Comparison of ENCODE assay signal across 28 cellular contexts in genomic region chr12:52689239-52689638, GRCh38. TPM values are rescaled to one million over a fixed set of nuclear protein-coding genes. Genes with fewer than 3 reads are reported as not detected.
"Had no signal": no experiment of that assay in that cellular context is flagged by ENCODE, and none has a peak within 500 bp of the region (broad histone marks: within the 10 kb centered on the region; RNA-seq: fewer than 3 reads in every experiment).

No MANE protein-coding gene starts in this region.

- H3K9me3 ChIP-seq: MG63, SK-N-SH had no signal

- ATAC-seq: HepG2, Panc1, PC-3 had no signal

- H3K27ac ChIP-seq: KMS-11, RWPE1 had no signal

- H3K9ac ChIP-seq: KMS-11, SK-N-SH had no signal

- DNase-seq: IMR-90, MG63, NCI-H1092, NCI-H1105 treated with DMSO at 0.1 percent for 48 hours, NCI-H1417 treated with DMSO at 0.1 percent for 48 hours, NCI-H146, NCI-H1694 treated with DMSO at 0.1 percent for 48 hours, NCI-H2029, NCI-H2081 treated with DMSO at 0.1 percent for 48 hours, NCI-H2171, NCI-H226, NCI-H446, NCI-H510A, NCI-H524 treated with DMSO at 0.1 percent for 48 hours, NCI-H69, NCI-H774, PC-3, SHP77, SK-N-SH, SW 1271 had no signal

- FAIRE-seq: HepG2 had no signal

- H3K4me2 ChIP-seq: KMS-11, SK-N-SH had no signal

- H3K36me3 ChIP-seq: MG63 had no signal

- H3K4me3 ChIP-seq: MG63 had no signal

RNA-seq across cellular contexts. Expression of gene KRT1, which starts 9.0 kb away (rescaled TPM):
- total RNA-seq: HepG2, HT1080, IMR-90, LHCN-M2, OCI-LY7, PC-3, SK-MEL-5 had no signal
- polyA plus RNA-seq: HepG2, IMR-90, SK-N-SH had no signal

RNA-seq across cellular contexts. Expression of gene KRT77, which starts 14.1 kb away (rescaled TPM):
- total RNA-seq: HepG2, HT1080, IMR-90, LHCN-M2, OCI-LY7, PC-3, SK-MEL-5 had no signal
- polyA plus RNA-seq: HepG2, IMR-90, SK-N-SH had no signal

RNA-seq across cellular contexts. Expression of gene KRT2, which starts 37.2 kb away (rescaled TPM):
- total RNA-seq: HepG2, HT1080, IMR-90, LHCN-M2, OCI-LY7, PC-3, SK-MEL-5 had no signal
- polyA plus RNA-seq: HepG2, IMR-90, SK-N-SH had no signal
